16 cellular contexts compared by ENCODE assay signal in genomic region chr17:83089322-83090156, GRCh38. TPM values are rescaled to one million over a fixed set of nuclear protein-coding genes. Genes with fewer than 3 reads are reported as not detected.
DNase-seq lines count a peak whose midpoint lies in the region; TF ChIP-seq lines count a peak whose summit lies in the region.
"Had no signal": no experiment of that assay in that cellular context is flagged by ENCODE, and none has a peak within 500 bp of the region (broad histone marks: within the 10 kb centered on the region; RNA-seq: fewer than 3 reads in every experiment).

No MANE protein-coding gene starts in this region.

- peaks cover 9% of the 10 kb centered on the region for H3K4me1 Mint-ChIP-seq in activated naive CD4-positive, alpha-beta T cell treated with anti-CD3 and anti-CD28 coated beads, Interleukin-2, amount 10 ng/mL, durations not matched to agents 7 days and 5 days
- peaks cover 2% of the 10 kb centered on the region for H3K4me1 Mint-ChIP-seq in glutamatergic neuron (ENCODE audit: low read depth, unreplicated experiment)

- CTCF ChIA-PET in HEK293 (lab: Yijun Ruan, JAX): interaction anchor here (0.7 kb wide), 1 partner anchor 53 kb away, joined by 3 read pairs; no protein-coding TSS in a partner anchor
- CTCF ChIA-PET in activated naive CD4-positive, alpha-beta T cell treated with anti-CD3 and anti-CD28 coated beads, Interleukin-2, amount 10 ng/mL, durations not matched to agents 7 days and 5 days (lab: Charles Lee): no interaction called here

- no peak overlapping the region for H3K4me3 Mint-ChIP-seq in activated naive CD4-positive, alpha-beta T cell treated with anti-CD3 and anti-CD28 coated beads, Interleukin-2, amount 10 ng/mL, durations not matched to agents 7 days and 5 days
- no peak overlapping the region for H3K4me3 Mint-ChIP-seq in glutamatergic neuron (ENCODE audit: unreplicated experiment)
- H3K4me3 Mint-ChIP-seq: T-helper 1 cell treated with Interleukin-12 subunit alpha and Interleukin-12 subunit beta and Interleukin-4 antibody, amounts not matched to agents 30 μg/mL and 1 μg/mL, for 36 hours had no signal

- H3K36me3 ChIP-seq in HEK293 (ENCODE audit: control insufficient read depth in 2 of 2, insufficient read depth in 1 of 2, low read length in 2 of 2) (peaks cover 0 to 42% of the 10 kb centered on the region in 2 experiments; a peak in 1 of 3 replicates), ascending aorta (peaks cover 40 to 67% of the 10 kb centered on the region in 2 donors), skeletal muscle satellite cell (ENCODE audit: insufficient read depth, low read length) (peaks cover 77% of the 10 kb centered on the region)

- no peak overlapping the region for H3K4me3 ChIP-seq in HEK293 (ENCODE audit: low read depth, low read length)
- no peak overlapping the region for H3K4me3 ChIP-seq in ascending aorta
- no peak overlapping the region for H3K4me3 ChIP-seq in skeletal muscle satellite cell (ENCODE audit: low read length)

- no peaks in the 10 kb centered on the region for H3K9me3 Mint-ChIP-seq in activated naive CD4-positive, alpha-beta T cell treated with anti-CD3 and anti-CD28 coated beads, Interleukin-2, amount 10 ng/mL, durations not matched to agents 7 days and 5 days
- peaks cover 5% of the 10 kb centered on the region for H3K9me3 Mint-ChIP-seq in glutamatergic neuron (ENCODE audit: unreplicated experiment)
- H3K9me3 Mint-ChIP-seq: activated T-helper 2 cell treated with anti-CD3 and anti-CD28 coated beads, Interferon-gamma antibody, Interleukin-2, Interleukin-4, amounts not matched to agents 10 μg/mL and 5 μg/mL and 100 μg/mL, durations not matched to agents 14 hours and 24 hours and 36 hours; T-helper 1 cell treated with Interleukin-12 subunit alpha and Interleukin-12 subunit beta and Interleukin-4 antibody, amounts not matched to agents 30 μg/mL and 1 μg/mL, for 36 hours had no signal

- H3K27me3 ChIP-seq in ascending aorta (no peaks in the 10 kb centered on the region), skeletal muscle satellite cell (ENCODE audit: control insufficient read depth, insufficient read depth, low read length) (no peaks in the 10 kb centered on the region)
- H3K27me3 ChIP-seq: brain microvascular endothelial cell had no signal

- no peaks in the 10 kb centered on the region; the same call in 1 of the 2 replicates for H3K4me1 ChIP-seq in HEK293 (ENCODE audit: control insufficient read depth, insufficient read depth, low read length)
- peaks cover 29 to 78% of the 10 kb centered on the region in 2 donors for H3K4me1 ChIP-seq in ascending aorta
- H3K4me1 ChIP-seq in skeletal muscle satellite cell (ENCODE audit: control insufficient read depth, insufficient read depth, low read length): peaks cover 69% of the 10 kb centered on the region

- no peak for TF ChIP-seq CTCF in HEK293 (tag by site-specific recombination; IDR thresholded peaks at IDR 0.05)
- TF ChIP-seq CTCF in ascending aorta (IDR thresholded peaks at IDR 0.05): no peak
- no peak for TF ChIP-seq CTCF in glutamatergic neuron (IDR thresholded peaks at IDR 0.05; ENCODE audit: partially characterized antibody, unreplicated experiment)

- H3K4me2 ChIP-seq in skeletal muscle satellite cell (ENCODE audit: low read length): no peak overlapping the region
- H3K4me2 ChIP-seq: KMS-11 had no signal

- H3K27ac ChIP-seq in HEK293 (ENCODE audit: extremely low read depth, low read depth, low read length) (no peak overlapping the region), ascending aorta (peak overlapping the region; percentile 17)
- H3K27ac ChIP-seq: brain microvascular endothelial cell, KMS-11 had no signal

- H3K27me3 Mint-ChIP-seq in activated naive CD4-positive, alpha-beta T cell treated with anti-CD3 and anti-CD28 coated beads, Interleukin-2, amount 10 ng/mL, durations not matched to agents 7 days and 5 days: peaks cover 14% of the 10 kb centered on the region
- H3K27me3 Mint-ChIP-seq in glutamatergic neuron (ENCODE audit: unreplicated experiment): peaks cover 2% of the 10 kb centered on the region

- intact Hi-C loops in ascending aorta (cut with DNase I): no loop called here

- no peaks in the 10 kb centered on the region for H3K36me3 Mint-ChIP-seq in activated naive CD4-positive, alpha-beta T cell treated with anti-CD3 and anti-CD28 coated beads, Interleukin-2, amount 10 ng/mL, durations not matched to agents 7 days and 5 days
- H3K36me3 Mint-ChIP-seq in glutamatergic neuron (ENCODE audit: unreplicated experiment): peaks cover 4% of the 10 kb centered on the region

- no peak overlapping the region for H3K27ac Mint-ChIP-seq in activated naive CD4-positive, alpha-beta T cell treated with anti-CD3 and anti-CD28 coated beads, Interleukin-2, amount 10 ng/mL, durations not matched to agents 7 days and 5 days
- H3K27ac Mint-ChIP-seq in glutamatergic neuron (ENCODE audit: unreplicated experiment): no peak overlapping the region
- H3K27ac Mint-ChIP-seq: activated T-helper 2 cell treated with anti-CD3 and anti-CD28 coated beads, Interferon-gamma antibody, Interleukin-2, Interleukin-4, amounts not matched to agents 10 μg/mL and 5 μg/mL and 100 μg/mL, durations not matched to agents 14 hours and 24 hours and 36 hours; T-helper 1 cell treated with Interleukin-12 subunit alpha and Interleukin-12 subunit beta and Interleukin-4 antibody, amounts not matched to agents 30 μg/mL and 1 μg/mL, for 36 hours had no signal

- H3K9me3 ChIP-seq in HEK293 (ENCODE audit: control insufficient read depth, insufficient read depth, low read depth, low read length): no peaks in the 10 kb centered on the region
- H3K9me3 ChIP-seq in ascending aorta: no peaks in the 10 kb centered on the region
- H3K9me3 ChIP-seq in skeletal muscle satellite cell (replicated peaks; ENCODE audit: low read length): no peaks in the 10 kb centered on the region
- H3K9me3 ChIP-seq: thoracic aorta had no signal

- DNase-seq in ascending aorta (ENCODE audit: low spot score in 2 of 2) (no peak), left kidney (ENCODE audit: low read depth, low spot score) (peak; percentile 66), superior temporal gyrus (ENCODE audit: extremely low spot score) (no peak), NCI-H524 treated with DMSO at 0.1 percent for 48 hours (lab: John Stamatoyannopoulos, UW) (no peak), glutamatergic neuron (no peak)
- no peak for DNase-seq in activated naive CD4-positive, alpha-beta T cell treated with anti-CD3 and anti-CD28 coated beads, Interleukin-2, amount 10 ng/mL, durations not matched to agents 7 days and 5 days
- DNase-seq: activated CD4-positive, alpha-beta T cell treated with anti-CD3 and anti-CD28 coated beads, Interleukin-2, amount 50 U/mL, for 1 hour; brain microvascular endothelial cell; midbrain; retina had no signal

- peak overlapping the region; percentile 0 for H3K9ac ChIP-seq in skeletal muscle satellite cell (ENCODE audit: low read depth, low read length)
- H3K9ac ChIP-seq: KMS-11 had no signal

- POLR2A ChIA-PET in HEK293 (lab: Yijun Ruan, JAX): interaction anchor here (0.7 kb wide), 1 partner anchor 58 kb away, joined by 4 read pairs; no protein-coding TSS in a partner anchor

TF ChIP-seq in HEK293, 187 proteins besides CTCF, POLR2A, EP300 and RAD21:
- TF ChIP-seq KLF1 (tag by site-specific recombination; IDR thresholded peaks at IDR 0.05) (peak; percentile 100), KLF8 (tag by site-specific recombination; IDR thresholded peaks at IDR 0.05) (peak; percentile 95), KLF17 (tag by site-specific recombination; IDR thresholded peaks at IDR 0.05) (peak; percentile 99), SP2 (tag by site-specific recombination; IDR thresholded peaks at IDR 0.05) (no peak), KLF10 (tag by site-specific recombination; IDR thresholded peaks at IDR 0.05) (peak; percentile 38; the same call in 1 of the 2 replicates)
- TF ChIP-seq, protein P1, sequence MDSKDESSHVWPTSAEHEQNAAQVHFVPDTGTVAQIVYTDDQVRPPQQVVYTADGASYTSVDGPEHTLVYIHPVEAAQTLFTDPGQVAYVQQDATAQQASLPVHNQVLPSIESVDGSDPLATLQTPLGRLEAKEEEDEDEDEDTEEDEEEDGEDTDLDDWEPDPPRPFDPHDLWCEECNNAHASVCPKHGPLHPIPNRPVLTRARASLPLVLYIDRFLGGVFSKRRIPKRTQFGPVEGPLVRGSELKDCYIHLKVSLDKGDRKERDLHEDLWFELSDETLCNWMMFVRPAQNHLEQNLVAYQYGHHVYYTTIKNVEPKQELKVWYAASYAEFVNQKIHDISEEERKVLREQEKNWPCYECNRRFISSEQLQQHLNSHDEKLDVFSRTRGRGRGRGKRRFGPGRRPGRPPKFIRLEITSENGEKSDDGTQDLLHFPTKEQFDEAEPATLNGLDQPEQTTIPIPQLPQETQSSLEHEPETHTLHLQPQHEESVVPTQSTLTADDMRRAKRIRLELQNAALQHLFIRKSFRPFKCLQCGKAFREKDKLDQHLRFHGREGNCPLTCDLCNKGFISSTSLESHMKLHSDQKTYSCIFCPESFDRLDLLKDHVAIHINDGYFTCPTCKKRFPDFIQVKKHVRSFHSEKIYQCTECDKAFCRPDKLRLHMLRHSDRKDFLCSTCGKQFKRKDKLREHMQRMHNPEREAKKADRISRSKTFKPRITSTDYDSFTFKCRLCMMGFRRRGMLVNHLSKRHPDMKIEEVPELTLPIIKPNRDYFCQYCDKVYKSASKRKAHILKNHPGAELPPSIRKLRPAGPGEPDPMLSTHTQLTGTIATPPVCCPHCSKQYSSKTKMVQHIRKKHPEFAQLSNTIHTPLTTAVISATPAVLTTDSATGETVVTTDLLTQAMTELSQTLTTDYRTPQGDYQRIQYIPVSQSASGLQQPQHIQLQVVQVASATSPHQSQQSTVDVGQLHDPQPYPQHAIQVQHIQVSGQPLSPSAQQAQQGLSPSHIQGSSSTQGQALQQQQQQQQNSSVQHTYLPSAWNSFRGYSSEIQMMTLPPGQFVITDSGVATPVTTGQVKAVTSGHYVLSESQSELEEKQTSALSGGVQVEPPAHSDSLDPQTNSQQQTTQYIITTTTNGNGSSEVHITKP (tag by site-specific recombination; IDR thresholded peaks at IDR 0.05): no peak

RNA-seq across cellular contexts. Expression of gene METRNL, which starts 10.1 kb away (rescaled TPM):
- total RNA-seq in ascending aorta (257 TPM), glutamatergic neuron (ENCODE audit: unreplicated experiment) (47.1 TPM)
- 108 and 144 TPM in 2 replicates for total RNA-seq in skeletal muscle satellite cell (2012; rRNA removed)
